Comparison of ENCODE assay signal across 1 cellular context in genomic region chr19:50447053-50447452, GRCh38.
TF ChIP-seq lines count a peak whose summit lies in the region.

No MANE protein-coding gene starts in this region.

TF ChIP-seq in HEK293, 187 proteins besides CTCF, POLR2A, EP300 and RAD21:
- peak; percentile 97 for TF ChIP-seq ZNF529 (tag by site-specific recombination; IDR thresholded peaks at IDR 0.05; ENCODE audit: insufficient replicate concordance)
- TF ChIP-seq ZNF747 (tag by site-specific recombination; IDR thresholded peaks at IDR 0.05): no peak
